ENCODE assay signal across 33 cellular contexts in the genomic region with DNA sequence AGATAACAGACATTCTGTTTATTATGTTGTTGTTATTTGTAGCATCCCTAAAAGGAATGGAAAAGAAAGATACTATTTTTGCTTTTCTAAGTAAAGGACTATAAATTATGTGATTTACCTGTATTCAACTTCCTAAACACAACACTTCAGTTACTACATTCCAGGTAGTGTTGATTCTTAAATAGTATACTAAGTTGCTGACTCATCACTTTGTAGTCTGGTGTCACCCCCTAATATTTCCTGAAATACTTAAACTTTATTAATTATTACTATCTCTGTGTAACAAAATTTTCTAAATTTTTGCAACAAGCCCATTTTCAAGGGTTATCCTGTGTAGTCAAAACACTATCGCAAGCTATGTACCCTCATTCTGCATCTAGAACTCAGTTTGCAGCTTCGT. TPM values are rescaled to one million over a fixed set of nuclear protein-coding genes. Genes with fewer than 3 reads are reported as not detected.
"Had no signal": no experiment of that assay in that cellular context is flagged by ENCODE, and none has a peak within 500 bp of the region (broad histone marks: within the 10 kb centered on the region; RNA-seq: fewer than 3 reads in every experiment).

No MANE protein-coding gene starts in this region.

- DNase-seq: MG63, NCI-H1048, NCI-H1092 treated with DMSO at 0.1 percent for 48 hours, NCI-H1105 treated with DMSO at 0.1 percent for 48 hours, NCI-H1436 treated with DMSO at 0.1 percent for 48 hours, NCI-H1694 treated with DMSO at 0.1 percent for 48 hours, NCI-H187 treated with DMSO at 0.1 percent for 48 hours, NCI-H2029, NCI-H2081, NCI-H2171 treated with DMSO at 0.1 percent for 48 hours, NCI-H2227 treated with DMSO at 0.1 percent for 48 hours, NCI-H345, NCI-H446, NCI-H510A treated with DMSO at 0.1 percent for 48 hours, NCI-H524 treated with DMSO at 0.1 percent for 48 hours, NCI-H526 treated with DMSO at 0.1 percent for 48 hours, NCI-H774, PC-9, SHP77, SIG-M5, SJCRH30, T-cell had no signal

- H3K4me2 ChIP-seq: PC-9 had no signal

- H3K27me3 ChIP-seq: MG63, SJCRH30 had no signal

- H3K36me3 ChIP-seq: MG63, SJCRH30 had no signal

- H3K4me3 ChIP-seq: MG63, PC-9, SJCRH30, SK-N-MC had no signal

- H3K27ac ChIP-seq: PC-9, RWPE1, SJCRH30, SK-N-MC had no signal

- ATAC-seq: Panc1, Right ventricle myocardium inferior, SK-N-SH treated with all-trans-retinoic acid at 6 μM for 48 hours, T-cell had no signal

- FAIRE-seq: RCC 7860 had no signal

- H3K9me3 ChIP-seq: MG63, SJCRH30 had no signal

- H2AFZ ChIP-seq: PC-9 had no signal

RNA-seq across cellular contexts. Expression of a gene that starts 51.3 kb away (rescaled TPM):
- total RNA-seq: NCI-H460; OCI-LY7; PC-9; Right ventricle myocardium inferior; RPMI7951; SJCRH30; SK-MEL-5; T-helper 1 cell treated with Interleukin-12 subunit alpha and Interleukin-12 subunit beta and Interleukin-4 antibody, amounts not matched to agents 30 ng/mL and 1 ng/mL, for 36 hours had no signal
